Comparison of ENCODE assay signal across 1 cellular context in genomic region chrX:110373310-110373709, GRCh38.
TF ChIP-seq lines count a peak whose summit lies in the region.

No MANE protein-coding gene starts in this region.

TF ChIP-seq in K562, 482 proteins besides CTCF, POLR2A, EP300 and RAD21 (continued from another document):
- peak; percentile 6 for TF ChIP-seq PRDM10 (IDR thresholded peaks at IDR 0.05; ENCODE audit: partially characterized antibody)
- peak; percentile 77 for TF ChIP-seq TCF3 (CRISPR knock-in tag; IDR thresholded peaks at IDR 0.05)
- TF ChIP-seq CBFA2T2 (conservative IDR thresholded peaks at IDR 0.05), result peak; percentile 53
- TF ChIP-seq ZNF764 (CRISPR knock-in tag; IDR thresholded peaks at IDR 0.05; ENCODE audit: low read depth), result no peak
- no peak for TF ChIP-seq NONO (IDR thresholded peaks at IDR 0.05; ENCODE audit: low read depth in 2 of 2, low read length in 1 of 2)
- no peak for TF ChIP-seq HDAC6 (IDR thresholded peaks at IDR 0.05; ENCODE audit: low read depth, low read length)
- no peak for TF ChIP-seq CBX3 (IDR thresholded peaks at IDR 0.05; ENCODE audit: borderline replicate concordance in 1 of 2, low read length in 2 of 2)
- no peak for TF ChIP-seq ZNF232 (CRISPR knock-in tag; IDR thresholded peaks at IDR 0.05)
- no peak for TF ChIP-seq ZHX1 (conservative IDR thresholded peaks at IDR 0.05; ENCODE audit: low read length)
- no peak for TF ChIP-seq SREBF2 (CRISPR knock-in tag; IDR thresholded peaks at IDR 0.05)
- TF ChIP-seq THAP7 (CRISPR knock-in tag; IDR thresholded peaks at IDR 0.05), result no peak
- TF ChIP-seq ZNF175 (CRISPR knock-in tag; IDR thresholded peaks at IDR 0.05; ENCODE audit: low read depth), result no peak
- TF ChIP-seq ZNF318 (IDR thresholded peaks at IDR 0.05; ENCODE audit: borderline replicate concordance in 1 of 2, low read depth in 1 of 2), result no peak
- TF ChIP-seq XRCC5 (IDR thresholded peaks at IDR 0.05; ENCODE audit: low read depth, low read length), result no peak
- no peak for TF ChIP-seq FOXK2 (conservative IDR thresholded peaks at IDR 0.05 in 1 of 2, IDR thresholded peaks at IDR 0.05 in 1 of 2; ENCODE audit: low read depth in 2 of 2)
- TF ChIP-seq CBFA2T3 (IDR thresholded peaks at IDR 0.05), result peak; percentile 78
- peak; percentile 68 for TF ChIP-seq SMARCA4 (IDR thresholded peaks at IDR 0.05)
- TF ChIP-seq PML (IDR thresholded peaks at IDR 0.05; ENCODE audit: low read length), result peak; percentile 45; the same call in 1 of the 2 replicates
- TF ChIP-seq NCOA1 (IDR thresholded peaks at IDR 0.05; ENCODE audit: low read depth), result peak; percentile 17; the same call in 1 of the 2 replicates
- TF ChIP-seq RREB1 (CRISPR knock-in tag; IDR thresholded peaks at IDR 0.05), result no peak
- peak; percentile 20 for TF ChIP-seq MEIS2 (IDR thresholded peaks at IDR 0.05; ENCODE audit: partially characterized antibody)
- no peak for TF ChIP-seq ZFP1 (CRISPR knock-in tag; IDR thresholded peaks at IDR 0.05)
